ENCODE assay signal across 19 cellular contexts in genomic region chr17:81491761-81492160, GRCh38. TPM values are rescaled to one million over a fixed set of nuclear protein-coding genes. Genes with fewer than 3 reads are reported as not detected.
DNase-seq lines count a peak whose midpoint lies in the region; ATAC-seq, FAIRE-seq and TF ChIP-seq lines count a peak whose summit lies in the region.
"Had no signal": no experiment of that assay in that cellular context is flagged by ENCODE, and none has a peak within 500 bp of the region (broad histone marks: within the 10 kb centered on the region; RNA-seq: fewer than 3 reads in every experiment).

No MANE protein-coding gene starts in this region.

- DNase-seq in HepG2 (ENCODE audit: low spot score) (no peak), right lobe of liver (no peak), NCI-H774 (lab: John Stamatoyannopoulos, UW) (peak; percentile 83), H1 (ENCODE audit: low read depth in 1 of 2, low spot score in 2 of 2) (no peak), KG1 (lab: John Stamatoyannopoulos, UW) (no peak), amniotic stem cell (lab: John Stamatoyannopoulos, UW) (no peak), HEK293T (ENCODE audit: extremely low spot score) (no peak)
- no peak for DNase-seq in activated effector memory CD4-positive, alpha-beta T cell treated with anti-CD3 and anti-CD28 coated beads, Interleukin-2, amount 50 U/mL, for 16 hours
- DNase-seq: C1 segment of cervical spinal cord; CD8-positive, alpha-beta memory T cell; EL; H7; NCI-H1105 treated with DMSO at 0.1 percent for 48 hours; NCI-H1694 treated with DMSO at 0.1 percent for 48 hours; NCI-H2107; NK-92 treated with Interleukin-12 subunit alpha and Interleukin-12 subunit beta, amount 100 ng/mL, for 24 hours; T-helper 1 cell had no signal

- in situ Hi-C loops in HepG2 (cut with HindIII; ENCODE audit: extremely low pct_ligation_motif_present, low pct_unique_long_range_greater_than_20kb), result no loop called here

- no peak overlapping the region for H3K4ac ChIP-seq in H1 (replicated peaks; ENCODE audit: insufficient read length, low read depth, low read length)

- no peak for TF ChIP-seq RAD21 in HepG2 (CRISPR knock-in tag; IDR thresholded peaks at IDR 0.05)
- no peak for TF ChIP-seq RAD21 in H1 (IDR thresholded peaks at IDR 0.05 in 1 of 2, conservative IDR thresholded peaks at IDR 0.05 in 1 of 2; ENCODE audit: low read depth in 2 of 2, low read length in 2 of 2)

- peak overlapping the region in 1 of 3 experiments; percentile 46; a peak in 1 of 6 replicates for H3K4me3 ChIP-seq in HepG2 (replicated peaks in 1 of 3; ENCODE audit: insufficient read depth in 1 of 3, low read depth in 2 of 3, low read length in 3 of 3)
- H3K4me3 ChIP-seq in right lobe of liver, result no peak overlapping the region
- no peak overlapping the region; a peak in 1 of 8 replicates for H3K4me3 ChIP-seq in H1 (ENCODE audit: extremely low read depth in 1 of 4, insufficient read depth in 2 of 4, low read depth in 3 of 4, low read length in 4 of 4)
- H3K4me3 ChIP-seq: K562 had no signal

- WGBS in HepG2 (ENCODE audit: low lambda C conversion rate), result 45% methylated on average over 5 of the region's 5 CpGs
- WGBS in right lobe of liver (ENCODE audit: insufficient coverage, low coverage, low lambda C conversion rate, missing lambda C conversion rate), result 26% methylated on average over 5 of the region's 5 CpGs
- WGBS in H1 (ENCODE audit: extremely low coverage in 1 of 2, insufficient coverage in 1 of 2, insufficient read length in 1 of 2, insufficient replicate concordance in 2 of 2, low coverage in 1 of 2, low lambda C conversion rate in 2 of 2, missing lambda C conversion rate in 1 of 2), 2 experiments, result 49% methylated on average over 4 of the region's 5 CpGs; no CpG with 5 or more reads in 1 of the 2 experiments

- H3K18ac ChIP-seq in H1 (ENCODE audit: extremely low read depth, low read length), result 0 out of 2 replicates have a peak overlapping the region, but pooled peaks have one; percentile 9

- H2BK5ac ChIP-seq in H1 (ENCODE audit: low read depth, low read length), result no peak overlapping the region

- peaks cover 2% of the 10 kb centered on the region; the same call in 1 of the 2 replicates for H3K23me2 ChIP-seq in H1 (ENCODE audit: low read depth, low read length)

- H3K9me3 ChIP-seq in HepG2 (ENCODE audit: low read length) (no peaks in the 10 kb centered on the region), right lobe of liver (no peaks in the 10 kb centered on the region), H1 (ENCODE audit: insufficient read depth in 2 of 2, low read depth in 1 of 2, low read length in 1 of 2) (no peaks in the 10 kb centered on the region)

- H3K79me1 ChIP-seq in H1 (ENCODE audit: low read depth, low read length), result no peaks in the 10 kb centered on the region

- H2BK15ac ChIP-seq in H1 (ENCODE audit: low read length), result peak overlapping the region; percentile 97; the same call in 1 of the 2 replicates

- no peak for TF ChIP-seq EP300 in HepG2 (IDR thresholded peaks at IDR 0.05; ENCODE audit: low read depth in 2 of 2, low read length in 2 of 2)
- no peak for TF ChIP-seq EP300 in HepG2 (CRISPR knock-in tag; IDR thresholded peaks at IDR 0.05; ENCODE audit: borderline replicate concordance)
- no peak for TF ChIP-seq EP300 in H1 (IDR thresholded peaks at IDR 0.05; ENCODE audit: borderline replicate concordance in 1 of 2, low read depth in 2 of 2, low read length in 2 of 2)

- H4K20me1 ChIP-seq in HepG2 (ENCODE audit: insufficient read depth, low read length), result no peaks in the 10 kb centered on the region
- H4K20me1 ChIP-seq in H1 (replicated peaks in 1 of 2; ENCODE audit: control insufficient read depth in 1 of 2, insufficient read depth in 2 of 2, low read length in 2 of 2), result no peaks in the 10 kb centered on the region

- intact Hi-C loops in HepG2 (cut with micrococcal nuclease; ENCODE audit: unreplicated experiment), result no loop called here
- intact Hi-C loops in right lobe of liver (cut with DNase I), result no loop called here

- H3K4me2 ChIP-seq in HepG2 (ENCODE audit: low read depth, low read length) (peak overlapping the region; percentile 71), H1 (ENCODE audit: insufficient read depth in 1 of 2, low read depth in 2 of 2, low read length in 2 of 2) (peak overlapping the region; percentile 45 to 50; a peak in 3 of 4 replicates)

- H3K9ac ChIP-seq in HepG2 (ENCODE audit: insufficient read depth, low read depth, low read length) (no peak overlapping the region; the same call in 1 of the 2 replicates), H1 (replicated peaks in 1 of 4; ENCODE audit: extremely low read depth in 1 of 4, low read depth in 3 of 4, low read length in 3 of 4) (no peak overlapping the region)

- H3K23ac ChIP-seq in H1 (ENCODE audit: insufficient read length), result no peak overlapping the region

- H3K27me3 ChIP-seq in HepG2 (ENCODE audit: control insufficient read depth in 1 of 2, insufficient read depth in 2 of 2, low read length in 2 of 2) (peaks cover 1 to 29% of the 10 kb centered on the region in 2 experiments), right lobe of liver (no peaks in the 10 kb centered on the region), H1 (replicated peaks in 1 of 4; ENCODE audit: control insufficient read depth in 3 of 4, extremely low read depth in 1 of 4, insufficient read depth in 3 of 4, low read length in 3 of 4) (peaks cover 0 to 9% (median 4%) of the 10 kb centered on the region in 4 experiments; a peak in 3 of 7 replicates)

- H4K8ac ChIP-seq in H1 (ENCODE audit: extremely low read depth, insufficient read depth, low read length), result no peak overlapping the region

- FAIRE-seq in HepG2 (lab: Jason Lieb, UNC), result no peak
- FAIRE-seq in H1 (lab: Jason Lieb, UNC), result no peak
- FAIRE-seq: K562 had no signal

- POLR2A ChIA-PET in HepG2 (lab: Yijun Ruan, JAX) (interaction anchor here (1.0 to 2.0 kb wide), 7 partner anchors 9 to 95 kb away, joined by 3 to 13 read pairs (median 3); partner anchors contain the start of genes ACTG1 and FAAP100), H1 (lab: Charles Lee; ENCODE audit: partially characterized antibody) (interaction anchor here (0.9 to 35.8 kb wide), 7 partner anchors 8 to 246 kb away, joined by 3 to 1004 read pairs (median 5); partner anchors contain the start of genes ACTG1, FAAP100 and FSCN2), HEK293T (lab: Yijun Ruan, JAX) (interaction anchor here (0.7 to 7.5 kb wide), 5 partner anchors 15 to 97 kb away, joined by 3 to 66 read pairs (median 3); partner anchors contain the start of genes ACTG1 and BAHCC1)

- TF ChIP-seq CTCF in HepG2 (CRISPR knock-in tag; IDR thresholded peaks at IDR 0.05) (no peak), right lobe of liver (IDR thresholded peaks at IDR 0.05) (no peak), H1 (IDR thresholded peaks at IDR 0.05; ENCODE audit: control extremely low read depth in 1 of 3, insufficient read depth in 1 of 3, low read depth in 1 of 3, low read length in 3 of 3) (no peak)

- H3K27ac ChIP-seq in HepG2 (ENCODE audit: extremely low read length, insufficient read depth, low read length), result no peak overlapping the region
- no peak overlapping the region for H3K27ac ChIP-seq in right lobe of liver
- H3K27ac ChIP-seq in H1 (ENCODE audit: low read depth, low read length), result no peak overlapping the region

- H2AK5ac ChIP-seq in H1 (ENCODE audit: low read depth, low read length), result 0 out of 2 replicates have a peak overlapping the region, but pooled peaks have one; percentile 26

- H3K14ac ChIP-seq in H1 (ENCODE audit: insufficient read length), result no peak overlapping the region

- H4K91ac ChIP-seq in H1 (replicated peaks; ENCODE audit: insufficient read length, low read length), result peak overlapping the region; percentile 73

- BruUV-seq in HepG2 (replicated peaks; lab: Mats Ljungman, UMichigan), result no TSS peak

- no peak overlapping the region for H4K5ac ChIP-seq in H1 (ENCODE audit: insufficient read length, low read depth, low read length)

- TF ChIP-seq POLR2A in HepG2 (IDR thresholded peaks at IDR 0.05; ENCODE audit: insufficient read depth in 1 of 2, low read depth in 2 of 2, low read length in 2 of 2) (no peak), right lobe of liver (IDR thresholded peaks at IDR 0.05) (no peak), H1 (IDR thresholded peaks at IDR 0.05; ENCODE audit: control extremely low read depth in 1 of 2, low read depth in 2 of 2, low read length in 2 of 2) (no peak)

- peak overlapping the region; percentile 78 for H2BK120ac ChIP-seq in H1 (replicated peaks; ENCODE audit: low read depth, low read length)

- CTCF ChIA-PET in HepG2 (lab: Yijun Ruan, JAX; ENCODE audit: low intra/inter-chr PET ratio, low total read pairs) (no interaction called here), H1 (lab: Charles Lee; ENCODE audit: partially characterized antibody) (interaction anchor here (1.2 to 2.3 kb wide), 4 partner anchors 7 to 237 kb away, joined by 4 to 8 read pairs (median 6); no protein-coding TSS in a partner anchor), HEK293T (lab: Yijun Ruan, JAX) (interaction anchor here (0.6 to 1.2 kb wide), 2 partner anchors 31 to 405 kb away, joined by 3 read pairs; no protein-coding TSS in a partner anchor)

- H2BK12ac ChIP-seq in H1 (ENCODE audit: low read depth, low read length), result no peak overlapping the region; the same call in 1 of the 2 replicates

- H3K4me1 ChIP-seq in HepG2 (ENCODE audit: insufficient read depth, low read length) (peaks cover 74% of the 10 kb centered on the region), right lobe of liver (peaks cover 0 to 9% (median 0%) of the 10 kb centered on the region in 4 donors), H1 (replicated peaks in 1 of 4; ENCODE audit: control insufficient read depth in 3 of 4, insufficient read depth in 4 of 4, low read length in 3 of 4) (peaks cover 6 to 28% (median 22%) of the 10 kb centered on the region in 4 experiments)

- peak overlapping the region; percentile 86; the same call in 1 of the 2 replicates for H2BK20ac ChIP-seq in H1 (ENCODE audit: low read length)

- H3K56ac ChIP-seq in H1 (replicated peaks; ENCODE audit: insufficient read length, low read depth, low read length), result no peak overlapping the region

- H3K36me3 ChIP-seq in HepG2 (replicated peaks in 1 of 2; ENCODE audit: control insufficient read depth in 1 of 2, insufficient read depth in 2 of 2, low read length in 2 of 2) (no peaks in the 10 kb centered on the region), right lobe of liver (no peaks in the 10 kb centered on the region), H1 (ENCODE audit: control insufficient read depth in 2 of 4, insufficient read depth in 4 of 4, low read length in 3 of 4) (no peaks in the 10 kb centered on the region)

- no peak overlapping the region for H2AFZ ChIP-seq in HepG2 (ENCODE audit: low read length)
- no peak overlapping the region for H2AFZ ChIP-seq in H1 (ENCODE audit: low read length)

- ATAC-seq in HepG2, result no peak
- ATAC-seq in right lobe of liver, result no peak

- no peaks in the 10 kb centered on the region for H3K79me2 ChIP-seq in HepG2 (ENCODE audit: insufficient read depth, low read length)
- no peaks in the 10 kb centered on the region for H3K79me2 ChIP-seq in H1 (ENCODE audit: control insufficient read depth in 1 of 2, insufficient read depth in 2 of 2, low read length in 2 of 2)

RNA-seq across cellular contexts. Expression of gene ACTG1, which starts 20.8 kb away (rescaled TPM):
- total RNA-seq in HepG2 (2016; rRNA removed; fragmentation: Illumina TruSeq; extraction: Trizol) (973 and 1,028 TPM in 2 replicates), right lobe of liver (1,000 to 10,000 TPM in 3 of 6 experiments, 100 to 1,000 TPM in 3; 218 to 2,508 (median 1,326) TPM)
- 361 and 399 TPM in 2 replicates for total RNA-seq in HepG2 (2016; cell fraction: cytosol; rRNA removed; fragmentation: Illumina TruSeq; extraction: Trizol; ENCODE audit: low read depth)
- total RNA-seq in HepG2 (2016; cell fraction: insoluble cytoplasmic fraction; rRNA removed; fragmentation: Illumina TruSeq; extraction: Trizol), result 848 and 989 TPM in 2 replicates
- 986 and 1,002 TPM in 2 replicates for total RNA-seq in HepG2 (2016; cell fraction: membrane; rRNA removed; fragmentation: Illumina TruSeq; extraction: Trizol)
- total RNA-seq in HepG2 (2016; cell fraction: nucleus; rRNA removed; fragmentation: Illumina TruSeq; extraction: Trizol), result 479 and 519 TPM in 2 replicates
- polyA plus RNA-seq in HepG2 (2011; rRNA removed) (1,138 and 1,217 TPM in 2 replicates), H1 (2011; rRNA removed) (5,010 and 7,420 TPM in 2 replicates)
- 2,631 and 2,697 TPM in 2 replicates for polyA plus RNA-seq in HepG2 (2011; cell fraction: cytosol; rRNA removed)
- polyA plus RNA-seq in HepG2 (2011; cell fraction: nucleus; rRNA removed), result 3,693 and 3,967 TPM in 2 replicates
- polyA plus RNA-seq in HepG2 (2012), result 1,881 and 2,139 TPM in 2 replicates
- 598 and 619 TPM in 2 replicates for polyA plus RNA-seq in HepG2 (2016; cell fraction: cytosol; fragmentation: Illumina TruSeq; extraction: Trizol; ENCODE audit: low read depth)
- polyA plus RNA-seq in HepG2 (2016; cell fraction: insoluble cytoplasmic fraction; fragmentation: Illumina TruSeq; extraction: Trizol; ENCODE audit: low read depth), result 1,358 and 1,713 TPM in 2 replicates
- polyA plus RNA-seq in HepG2 (2016; cell fraction: membrane; fragmentation: Illumina TruSeq; extraction: Trizol; ENCODE audit: low read depth), result 1,224 and 1,364 TPM in 2 replicates
- polyA plus RNA-seq in HepG2 (2016; cell fraction: nucleus; fragmentation: Illumina TruSeq; extraction: Trizol; ENCODE audit: insufficient read depth, low read depth), result 1,038 and 1,070 TPM in 2 replicates
- 750 and 1,581 TPM in 2 replicates for polyA minus RNA-seq in HepG2 (2011; rRNA and poly(A)+ RNA removed; ENCODE audit: low replicate concordance)
- polyA minus RNA-seq in HepG2 (2011; cell fraction: cytosol; rRNA and poly(A)+ RNA removed), result 1,072 and 1,192 TPM in 2 replicates
- 609 and 760 TPM in 2 replicates for polyA minus RNA-seq in HepG2 (2011; cell fraction: nucleus; rRNA and poly(A)+ RNA removed)
- total RNA-seq in H1 (2021; fragmentation: NEBNext Ultra II Directional; extraction: Animal tissue kit (Norgen Biotek cat#: 25700)), result 3,535 and 3,691 TPM in 2 replicates
- 3,868 TPM for polyA plus RNA-seq in H1 (2011; cell fraction: cytosol; rRNA removed)
- polyA plus RNA-seq in H1 (2011; cell fraction: nucleus; rRNA removed), result 4,694 TPM
- 3,170 to 3,474 TPM (median 3,377 TPM) in 4 replicates for polyA plus RNA-seq in H1 (2012, experiment 1 of 2)
- 3,649 TPM for polyA plus RNA-seq in H1 (2012, experiment 2 of 2)
- polyA plus RNA-seq in H1 (2013, experiment 1 of 2), result 4,243 TPM
- polyA plus RNA-seq in H1 (2013, experiment 2 of 2), result 4,284 TPM
- 1,111 and 1,306 TPM in 2 replicates for polyA minus RNA-seq in H1 (2011; rRNA and poly(A)+ RNA removed)
- polyA minus RNA-seq in H1 (2011; cell fraction: cytosol; rRNA and poly(A)+ RNA removed), result 1,521 TPM
- 1,666 TPM for polyA minus RNA-seq in H1 (2011; cell fraction: nucleus; rRNA and poly(A)+ RNA removed)

RNA-seq across cellular contexts. Expression of gene FSCN2, which starts 36.4 kb away (rescaled TPM):
- not detected in 2 replicates for total RNA-seq in HepG2 (2016; rRNA removed; fragmentation: Illumina TruSeq; extraction: Trizol)
- not detected in 2 replicates for total RNA-seq in HepG2 (2016; cell fraction: cytosol; rRNA removed; fragmentation: Illumina TruSeq; extraction: Trizol; ENCODE audit: low read depth)
- not detected in 2 replicates for total RNA-seq in HepG2 (2016; cell fraction: insoluble cytoplasmic fraction; rRNA removed; fragmentation: Illumina TruSeq; extraction: Trizol)
- not detected in 2 replicates for total RNA-seq in HepG2 (2016; cell fraction: membrane; rRNA removed; fragmentation: Illumina TruSeq; extraction: Trizol)
- total RNA-seq in HepG2 (2016; cell fraction: nucleus; rRNA removed; fragmentation: Illumina TruSeq; extraction: Trizol), result not detected in 2 replicates
- 0.09 and 0.31 TPM in 2 replicates for polyA plus RNA-seq in HepG2 (2011; rRNA removed)
- polyA plus RNA-seq in HepG2 (2011; cell fraction: cytosol; rRNA removed), result 0.17 TPM in 2 replicates
- 2.2 and 2.8 TPM in 2 replicates for polyA plus RNA-seq in HepG2 (2011; cell fraction: nucleus; rRNA removed)
- polyA plus RNA-seq in HepG2 (2012), result 0.11 and 0.17 TPM in 2 replicates
- not detected in 2 replicates for polyA plus RNA-seq in HepG2 (2016; cell fraction: cytosol; fragmentation: Illumina TruSeq; extraction: Trizol; ENCODE audit: low read depth)
- not detected in 2 replicates for polyA plus RNA-seq in HepG2 (2016; cell fraction: insoluble cytoplasmic fraction; fragmentation: Illumina TruSeq; extraction: Trizol; ENCODE audit: low read depth)
- polyA plus RNA-seq in HepG2 (2016; cell fraction: membrane; fragmentation: Illumina TruSeq; extraction: Trizol; ENCODE audit: low read depth), result not detected in 2 replicates
- polyA plus RNA-seq in HepG2 (2016; cell fraction: nucleus; fragmentation: Illumina TruSeq; extraction: Trizol; ENCODE audit: insufficient read depth, low read depth), result not detected in 2 replicates
- polyA minus RNA-seq in HepG2 (2011; rRNA and poly(A)+ RNA removed; ENCODE audit: low replicate concordance), result 1.5 and 1.9 TPM in 2 replicates
- not detected in 2 replicates for polyA minus RNA-seq in HepG2 (2011; cell fraction: cytosol; rRNA and poly(A)+ RNA removed)
- polyA minus RNA-seq in HepG2 (2011; cell fraction: nucleus; rRNA and poly(A)+ RNA removed), result 0.75 and 0.77 TPM in 2 replicates
- total RNA-seq in right lobe of liver, result under 1 TPM in 1 of 6 experiments, not detected in 5; 0.22 TPM
- 0.30 TPM in 1 of 2 replicates, not detected in the other for total RNA-seq in H1 (2021; fragmentation: NEBNext Ultra II Directional; extraction: Animal tissue kit (Norgen Biotek cat#: 25700))
- polyA plus RNA-seq in H1 (2011; rRNA removed), result 0.18 and 0.44 TPM in 2 replicates
- 0.14 TPM for polyA plus RNA-seq in H1 (2011; cell fraction: cytosol; rRNA removed)
- polyA plus RNA-seq in H1 (2011; cell fraction: nucleus; rRNA removed), result 0.88 TPM
- polyA plus RNA-seq in H1 (2012, experiment 1 of 2), result 0.12 to 0.43 TPM (median 0.30 TPM) in 4 replicates
- polyA plus RNA-seq in H1 (2012, experiment 2 of 2), result 0.28 TPM
- not detected for polyA plus RNA-seq in H1 (2013, experiment 1 of 2)
- 0.07 TPM for polyA plus RNA-seq in H1 (2013, experiment 2 of 2)
- polyA minus RNA-seq in H1 (2011; rRNA and poly(A)+ RNA removed), result 0.09 and 0.10 TPM in 2 replicates
- polyA minus RNA-seq in H1 (2011; cell fraction: cytosol; rRNA and poly(A)+ RNA removed), result not detected
- polyA minus RNA-seq in H1 (2011; cell fraction: nucleus; rRNA and poly(A)+ RNA removed), result 0.90 TPM
- total RNA-seq: H7, K562, RPMI7951 had no signal
- polyA plus RNA-seq: CD8-positive, alpha-beta memory T cell had no signal
